8 cellular contexts compared by ENCODE assay signal in the genomic region with DNA sequence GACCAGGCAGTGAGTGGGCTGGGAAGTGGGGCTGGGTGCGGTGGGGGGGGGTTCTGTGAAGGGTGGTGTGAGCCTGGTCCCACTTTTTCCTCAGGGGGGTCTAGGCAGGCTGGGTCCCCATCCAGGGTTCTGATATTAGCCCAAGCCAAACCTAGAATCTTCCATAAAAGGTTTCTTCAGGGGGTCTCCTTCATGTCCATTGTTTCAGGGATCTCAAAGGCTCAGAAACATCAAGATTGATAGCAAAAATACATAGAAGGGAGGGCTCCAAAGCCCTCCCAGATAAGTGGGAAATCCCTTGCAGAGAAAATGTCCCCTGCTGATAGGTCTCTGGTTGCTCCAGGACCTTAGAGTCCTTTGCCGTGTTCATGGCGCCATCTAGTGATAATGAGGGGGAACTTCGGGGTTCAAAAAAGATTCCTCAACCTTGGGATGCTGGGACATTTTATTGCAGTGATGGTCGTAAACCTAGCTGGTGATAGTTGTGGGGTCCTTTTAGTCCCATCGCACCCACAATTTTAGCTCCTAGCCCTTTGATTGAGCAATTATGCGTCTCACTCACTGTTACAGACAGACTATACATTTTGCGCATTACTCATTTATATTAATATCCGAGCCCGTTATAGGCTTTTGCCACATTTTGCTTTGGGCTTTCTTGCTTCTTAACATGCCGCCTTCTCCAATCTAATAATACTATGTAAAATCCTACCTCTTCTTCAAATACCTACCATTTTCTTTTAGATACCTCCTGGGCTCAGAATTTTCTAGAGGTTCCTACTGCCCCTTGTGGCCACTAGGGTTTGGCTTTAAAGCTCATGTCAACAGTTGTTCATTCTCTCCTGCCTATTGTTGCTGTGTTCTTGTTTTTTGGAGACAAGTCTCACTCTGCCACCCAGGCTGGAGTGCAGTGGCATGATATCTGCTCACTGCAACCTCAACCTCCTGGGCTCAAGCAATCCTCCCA. TPM values are rescaled to one million over a fixed set of nuclear protein-coding genes. Genes with fewer than 3 reads are reported as not detected.
DNase-seq lines count a peak whose midpoint lies in the region; ATAC-seq and TF ChIP-seq lines count a peak whose summit lies in the region.

No MANE protein-coding gene starts in this region.

- H3K27ac ChIP-seq in psoas muscle: no peak overlapping the region

- H3K4me1 ChIP-seq in NT2/D1 (ENCODE audit: insufficient read depth, insufficient read length) (peaks cover 3% of the 10 kb centered on the region), psoas muscle (peaks cover 5% of the 10 kb centered on the region)

- DNase-seq in DMS79 treated with DMSO at 0.1 percent for 48 hours (lab: John Stamatoyannopoulos, UW): peak; percentile 75
- peak; percentile 76 for DNase-seq in NT2/D1 (ENCODE audit: low read depth, low spot score)
- DNase-seq in activated T-helper 2 cell treated with anti-CD3 and anti-CD28 coated beads, Interferon-gamma antibody, Interleukin-2, Interleukin-4, amounts not matched to agents 10 μg/mL and 5 μg/mL and 100 μg/mL, durations not matched to agents 14 hours and 24 hours and 36 hours (ENCODE audit: low spot score): peak; percentile 34
- DNase-seq in glomerular endothelial cell (ENCODE audit: extremely low read depth, low read depth, low spot score): peak; percentile 67
- DNase-seq in psoas muscle: no peak

- peaks cover 3% of the 10 kb centered on the region for H3K27me3 Mint-ChIP-seq in activated T-helper 2 cell treated with anti-CD3 and anti-CD28 coated beads, Interferon-gamma antibody, Interleukin-2, Interleukin-4, amounts not matched to agents 10 μg/mL and 5 μg/mL and 100 μg/mL, durations not matched to agents 14 hours and 24 hours and 36 hours (ENCODE audit: low read depth)

- no peak overlapping the region for H3K27ac Mint-ChIP-seq in activated T-helper 2 cell treated with anti-CD3 and anti-CD28 coated beads, Interferon-gamma antibody, Interleukin-2, Interleukin-4, amounts not matched to agents 10 μg/mL and 5 μg/mL and 100 μg/mL, durations not matched to agents 14 hours and 24 hours and 36 hours

- H3K9me3 Mint-ChIP-seq in activated T-helper 2 cell treated with anti-CD3 and anti-CD28 coated beads, Interferon-gamma antibody, Interleukin-2, Interleukin-4, amounts not matched to agents 10 μg/mL and 5 μg/mL and 100 μg/mL, durations not matched to agents 14 hours and 24 hours and 36 hours: no peaks in the 10 kb centered on the region

- peaks cover 4% of the 10 kb centered on the region for H3K4me1 Mint-ChIP-seq in activated T-helper 2 cell treated with anti-CD3 and anti-CD28 coated beads, Interferon-gamma antibody, Interleukin-2, Interleukin-4, amounts not matched to agents 10 μg/mL and 5 μg/mL and 100 μg/mL, durations not matched to agents 14 hours and 24 hours and 36 hours (ENCODE audit: low read depth)

- TF ChIP-seq CTCF in psoas muscle (IDR thresholded peaks at IDR 0.05): peak; percentile 70

- no peak overlapping the region for H3K4me3 Mint-ChIP-seq in activated T-helper 2 cell treated with anti-CD3 and anti-CD28 coated beads, Interferon-gamma antibody, Interleukin-2, Interleukin-4, amounts not matched to agents 10 μg/mL and 5 μg/mL and 100 μg/mL, durations not matched to agents 14 hours and 24 hours and 36 hours (ENCODE audit: low read depth)

- H3K36me3 Mint-ChIP-seq in activated T-helper 2 cell treated with anti-CD3 and anti-CD28 coated beads, Interferon-gamma antibody, Interleukin-2, Interleukin-4, amounts not matched to agents 10 μg/mL and 5 μg/mL and 100 μg/mL, durations not matched to agents 14 hours and 24 hours and 36 hours (ENCODE audit: low read depth): no peaks in the 10 kb centered on the region

- intact Hi-C loops in activated T-helper 2 cell treated with anti-CD3 and anti-CD28 coated beads, Interferon-gamma antibody, Interleukin-2, Interleukin-4, amounts not matched to agents 10 μg/mL and 5 μg/mL and 100 μg/mL, durations not matched to agents 14 hours and 24 hours and 36 hours (cut with micrococcal nuclease): loop anchor here (2.0 to 10.0 kb wide), 4 partner anchors 87 to 355 kb away; partner anchors contain the start of genes ATP5MC1 and SNF8
- intact Hi-C loops in psoas muscle (cut with DNase I): loop anchor here (2.0 to 10.0 kb wide), 5 partner anchors 147 to 357 kb away; no protein-coding TSS in a partner anchor

- TF ChIP-seq EP300 in Ishikawa (IDR thresholded peaks at IDR 0.05; ENCODE audit: borderline replicate concordance): no peak

- H3K27me3 ChIP-seq in NT2/D1 (ENCODE audit: insufficient read depth, insufficient read length) (no peaks in the 10 kb centered on the region), psoas muscle (ENCODE audit: insufficient read depth in 3 of 3, low read length in 2 of 3) (peaks cover 0 to 36% (median 4%) of the 10 kb centered on the region in 3 donors)

- peak; percentile 99 for TF ChIP-seq RAD21 in Ishikawa (IDR thresholded peaks at IDR 0.05; ENCODE audit: low read depth)

- H3K9me3 ChIP-seq in NT2/D1 (ENCODE audit: insufficient read depth, low read length) (no peaks in the 10 kb centered on the region), psoas muscle (no peaks in the 10 kb centered on the region)

- peaks cover 90% of the 10 kb centered on the region for H3K36me3 ChIP-seq in NT2/D1 (ENCODE audit: insufficient read depth, insufficient read length, low read length)
- H3K36me3 ChIP-seq in psoas muscle (ENCODE audit: insufficient read depth in 1 of 2, low read depth in 1 of 2): no peaks in the 10 kb centered on the region

- ATAC-seq in psoas muscle: peak; percentile 58 to 74 (median 65)
- no peak for ATAC-seq in HG03442 (IDR thresholded peaks at IDR 0.05; ENCODE audit: unreplicated experiment)
- ATAC-seq in HG02973 (IDR thresholded peaks at IDR 0.05; ENCODE audit: unreplicated experiment): no peak

- peak overlapping the region; percentile 46 for H3K9ac ChIP-seq in NT2/D1 (ENCODE audit: insufficient read length, low read depth)

- 35 to 40% (median 36%) methylated on average over 11 of the region's 11 CpGs for WGBS in psoas muscle, 3 donors

- H3K4me3 ChIP-seq in NT2/D1 (ENCODE audit: insufficient read length, low read depth) (no peak overlapping the region), psoas muscle (no peak overlapping the region)

TF ChIP-seq in Ishikawa, 13 proteins besides CTCF, POLR2A, EP300 and RAD21:
- TF ChIP-seq, protein P1, sequence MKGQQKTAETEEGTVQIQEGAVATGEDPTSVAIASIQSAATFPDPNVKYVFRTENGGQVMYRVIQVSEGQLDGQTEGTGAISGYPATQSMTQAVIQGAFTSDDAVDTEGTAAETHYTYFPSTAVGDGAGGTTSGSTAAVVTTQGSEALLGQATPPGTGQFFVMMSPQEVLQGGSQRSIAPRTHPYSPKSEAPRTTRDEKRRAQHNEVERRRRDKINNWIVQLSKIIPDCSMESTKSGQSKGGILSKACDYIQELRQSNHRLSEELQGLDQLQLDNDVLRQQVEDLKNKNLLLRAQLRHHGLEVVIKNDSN (IDR thresholded peaks at IDR 0.05): no peak
- TF ChIP-seq MAX (IDR thresholded peaks at IDR 0.05): 0 out of 2 replicates have a peak, but pooled peaks have one; percentile 22
TF ChIP-seq in Ishikawa: peak in this region for 1.

RNA-seq across cellular contexts. Expression of gene IGF2BP1, which starts 35.1 kb away (rescaled TPM):
- 0.09 and 0.32 TPM in 2 replicates for total RNA-seq in activated T-helper 2 cell treated with anti-CD3 and anti-CD28 coated beads, Interferon-gamma antibody, Interleukin-2, Interleukin-4, amounts not matched to agents 10 μg/mL and 5 μg/mL and 100 μg/mL, durations not matched to agents 14 hours and 24 hours and 36 hours
- 15.6 and 21.9 TPM in 2 replicates for total RNA-seq in glomerular endothelial cell
- total RNA-seq in psoas muscle: not detected
- not detected for polyA plus RNA-seq in psoas muscle

Comparison
In these comparisons a context has a peak if more than half of its experiments do, and no peak if none do; other contexts are left out.
1. DNase-seq: peak in DMS79 treated with DMSO at 0.1 percent for 48 hours (single experiment), NT2/D1 (single experiment), activated T-helper 2 cell treated with anti-CD3 and anti-CD28 coated beads, Interferon-gamma antibody, Interleukin-2, Interleukin-4, amounts not matched to agents 10 μg/mL and 5 μg/mL and 100 μg/mL, durations not matched to agents 14 hours and 24 hours and 36 hours (single experiment) and glomerular endothelial cell (single experiment); none in psoas muscle (0 of 2).
2. ATAC-seq: peak in psoas muscle (4 of 4); none in HG03442 (single experiment) and HG02973 (single experiment).
3. RNA of gene IGF2BP1, which starts 35.1 kb away (total RNA-seq): 15.6 to 21.9 TPM in glomerular endothelial cell; 0.09 to 0.32 TPM in activated T-helper 2 cell treated with anti-CD3 and anti-CD28 coated beads, Interferon-gamma antibody, Interleukin-2, Interleukin-4, amounts not matched to agents 10 μg/mL and 5 μg/mL and 100 μg/mL, durations not matched to agents 14 hours and 24 hours and 36 hours and not detected in psoas muscle; every median in the first group is over 10 times any median in the second.